ENCODE assay signal across 8 cellular contexts in genomic region chr18:50203801-50204604, GRCh38. TPM values are rescaled to one million over a fixed set of nuclear protein-coding genes. Genes with fewer than 3 reads are reported as not detected.
DNase-seq lines count a peak whose midpoint lies in the region; ATAC-seq and TF ChIP-seq lines count a peak whose summit lies in the region.

No MANE protein-coding gene starts in this region.

- no peak overlapping the region for H3K27ac Mint-ChIP-seq in nephron progenitor cell
- H3K27ac Mint-ChIP-seq in activated T-helper 17 cell treated with anti-CD3 and anti-CD28 coated beads, Interleukin-2, amount 50 U/mL, for 72 hours, result no peak overlapping the region

- H3K9me3 Mint-ChIP-seq in nephron progenitor cell, result peaks cover 14% of the 10 kb centered on the region
- no peaks in the 10 kb centered on the region for H3K9me3 Mint-ChIP-seq in activated T-helper 17 cell treated with anti-CD3 and anti-CD28 coated beads, Interleukin-2, amount 50 U/mL, for 72 hours

- no peaks in the 10 kb centered on the region for H3K36me3 ChIP-seq in esophagus muscularis mucosa

- peaks cover 0 to 6% (median 0%) of the 10 kb centered on the region in 4 donors for H3K9me3 ChIP-seq in esophagus muscularis mucosa

- H3K4me3 ChIP-seq in Jurkat, Clone E6-1 (ENCODE audit: low read length), result no peak overlapping the region
- H3K4me3 ChIP-seq in esophagus muscularis mucosa, result no peak overlapping the region

- WGBS in esophagus muscularis mucosa, result 26% methylated on average over 24 of the region's 24 CpGs

- TF ChIP-seq EP300 in esophagus muscularis mucosa (IDR thresholded peaks at IDR 0.05), result no peak

- ATAC-seq in activated T-helper 17 cell treated with anti-CD3 and anti-CD28 coated beads, Interleukin-2, amount 50 U/mL, for 72 hours (replicated peaks), result no peak
- no peak for ATAC-seq in HG02938 (IDR thresholded peaks at IDR 0.05; ENCODE audit: unreplicated experiment)

- peaks cover 28% of the 10 kb centered on the region for H3K4me1 Mint-ChIP-seq in nephron progenitor cell
- H3K4me1 Mint-ChIP-seq in activated T-helper 17 cell treated with anti-CD3 and anti-CD28 coated beads, Interleukin-2, amount 50 U/mL, for 72 hours, result no peaks in the 10 kb centered on the region

- H3K27ac ChIP-seq in esophagus muscularis mucosa (replicated peaks in 1 of 4), result no peak overlapping the region

- TF ChIP-seq POLR2A in esophagus muscularis mucosa (IDR thresholded peaks at IDR 0.05; ENCODE audit: low read depth), result no peak

- no peaks in the 10 kb centered on the region for H3K36me3 Mint-ChIP-seq in nephron progenitor cell (ENCODE audit: low read depth)
- H3K36me3 Mint-ChIP-seq in activated T-helper 17 cell treated with anti-CD3 and anti-CD28 coated beads, Interleukin-2, amount 50 U/mL, for 72 hours (ENCODE audit: low read depth), result no peaks in the 10 kb centered on the region

- peaks cover 0 to 13% (median 1%) of the 10 kb centered on the region in 4 donors for H3K27me3 ChIP-seq in esophagus muscularis mucosa

- peak; percentile 31 for DNase-seq in EH (ENCODE audit: low read depth)
- peak; percentile 28 for DNase-seq in Jurkat, Clone E6-1 (ENCODE audit: low read depth, low spot score)
- peak; percentile 70 for DNase-seq in RPMI8226
- no peak for DNase-seq in esophagus muscularis mucosa (ENCODE audit: extremely low spot score)
- peak; percentile 65 for DNase-seq in nephron progenitor cell
- no peak for DNase-seq in GM19238 (ENCODE audit: insufficient read length, low spot score)

- H3K4me3 Mint-ChIP-seq in nephron progenitor cell, result peak overlapping the region; percentile 35
- H3K4me3 Mint-ChIP-seq in activated T-helper 17 cell treated with anti-CD3 and anti-CD28 coated beads, Interleukin-2, amount 50 U/mL, for 72 hours, result no peak overlapping the region

- TF ChIP-seq CTCF in esophagus muscularis mucosa (IDR thresholded peaks at IDR 0.05) (peak; percentile 57 to 70 (median 59)), nephron progenitor cell (IDR thresholded peaks at IDR 0.05) (peak; percentile 65)

- intact Hi-C loops in esophagus muscularis mucosa (cut with DNase I), result loop anchor here (1.0 to 10.0 kb wide), 3 partner anchors 151 to 260 kb away; no protein-coding TSS in a partner anchor

- peaks cover 0 to 32% (median 22%) of the 10 kb centered on the region in 4 donors for H3K4me1 ChIP-seq in esophagus muscularis mucosa

- H3K27me3 Mint-ChIP-seq in nephron progenitor cell (ENCODE audit: low read depth, poor library complexity), result peaks cover 37% of the 10 kb centered on the region
- H3K27me3 Mint-ChIP-seq in activated T-helper 17 cell treated with anti-CD3 and anti-CD28 coated beads, Interleukin-2, amount 50 U/mL, for 72 hours, result peaks cover 45% of the 10 kb centered on the region

RNA-seq across cellular contexts. Expression of gene MYO5B, which starts 9.1 kb away (rescaled TPM):
- 0.53 TPM for polyA plus RNA-seq in Jurkat, Clone E6-1 (2012; ENCODE audit: insufficient read depth, insufficient read length)
- 10 to 100 TPM in 1 of 4 donors, 1 to 10 TPM in 3; 2.0 to 13.9 (median 5.3) TPM for total RNA-seq in esophagus muscularis mucosa
- total RNA-seq in activated T-helper 17 cell treated with anti-CD3 and anti-CD28 coated beads, Interleukin-2, amount 50 U/mL, for 72 hours, result under 1 TPM in 1 of 2 donors, not detected in 1; 0.29 TPM

Comparison
In these comparisons a context has a peak if more than half of its experiments do, and no peak if none do; other contexts are left out.
1. DNase-seq: peak in EH (single experiment), Jurkat, Clone E6-1 (single experiment), RPMI8226 (single experiment) and nephron progenitor cell (single experiment); none in esophagus muscularis mucosa (single experiment) and GM19238 (single experiment).